ENCODE assay signal across 21 cellular contexts in the genomic region with DNA sequence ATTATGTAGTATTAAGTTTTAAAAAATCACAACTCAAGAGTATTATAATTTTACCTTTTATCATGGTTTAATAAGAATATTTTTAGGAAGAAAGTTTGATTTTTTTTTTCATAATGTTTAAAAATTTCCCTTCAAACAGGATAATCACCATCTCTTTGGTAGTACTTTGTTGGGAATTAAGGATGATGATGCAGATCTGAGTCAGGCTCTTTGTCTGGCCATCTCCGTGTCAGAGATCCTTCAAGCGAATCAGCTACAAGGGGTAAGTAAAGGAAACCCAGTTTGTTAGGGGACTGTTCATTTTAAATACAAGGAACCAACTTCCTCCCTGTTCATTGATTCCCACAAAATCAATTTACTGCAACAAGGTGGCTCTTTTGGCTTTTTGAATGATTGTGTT. TPM values are rescaled to one million over a fixed set of nuclear protein-coding genes. Genes with fewer than 3 reads are reported as not detected.
DNase-seq lines count a peak whose midpoint lies in the region; ATAC-seq and TF ChIP-seq lines count a peak whose summit lies in the region.
"Had no signal": no experiment of that assay in that cellular context is flagged by ENCODE, and none has a peak within 500 bp of the region (broad histone marks: within the 10 kb centered on the region; RNA-seq: fewer than 3 reads in every experiment).

No MANE protein-coding gene starts in this region.

- in situ Hi-C loops in mammary epithelial cell (cut with MboI; ENCODE audit: low sequenced_read_pairs in 2 of 2), result no loop called here
- in situ Hi-C loops in gastrocnemius medialis (cut with MboI; ENCODE audit: low sequenced_read_pairs in 4 of 4), result no loop called here

- TF ChIP-seq POLR2A in breast epithelium (IDR thresholded peaks at IDR 0.05) (no peak), gastrocnemius medialis (IDR thresholded peaks at IDR 0.05) (no peak)

- CTCF ChIA-PET in mammary epithelial cell (lab: Charles Lee; ENCODE audit: low non-redundant PET), result no interaction called here

- 33% methylated on average over 2 of the region's 2 CpGs for WGBS in mammary epithelial cell (ENCODE audit: low coverage, missing lambda C conversion rate)

- peak; percentile 53; the same call in 1 of the 3 replicates for ATAC-seq in RWPE2 (ENCODE audit: low read depth)
- ATAC-seq in HG02588 (IDR thresholded peaks at IDR 0.05; ENCODE audit: unreplicated experiment), result no peak
- ATAC-seq in gastrocnemius medialis, result no peak
- ATAC-seq: CD8-positive, alpha-beta T cell; natural killer cell treated with Interleukin-12 subunit alpha and Interleukin-12 subunit beta and Interleukin-15 and Interleukin-18, amount 100 ng/mL, for 72 hours; psoas muscle; stimulated activated naive B cell treated with anti-CD40 and anti-IgM and Interleukin-4, amounts not matched to agents 10 μg/mL and 1 μg/mL and 100 μg/mL, for 72 hours had no signal

- BruUV-seq in mammary epithelial cell (replicated peaks; lab: Mats Ljungman, UMichigan), result no TSS peak

- dilution Hi-C loops in mammary epithelial cell (cut with HindIII; ENCODE audit: low sequenced_read_pairs), result no loop called here

- peaks cover 23% of the 10 kb centered on the region for H3K36me3 ChIP-seq in mammary epithelial cell (ENCODE audit: insufficient read depth, low read length)
- H3K36me3 ChIP-seq in breast epithelium, result peaks cover 5% of the 10 kb centered on the region
- peaks cover 74% of the 10 kb centered on the region for H3K36me3 ChIP-seq in RWPE2 (ENCODE audit: low read depth)
- peaks cover 0 to 73% of the 10 kb centered on the region in 2 donors for H3K36me3 ChIP-seq in gastrocnemius medialis

- intact Hi-C loops in mammary epithelial cell (cut with micrococcal nuclease) (no loop called here), breast epithelium (cut with DNase I; ENCODE audit: low total_unique reads) (no loop called here), gastrocnemius medialis (cut with DNase I; ENCODE audit: low total_unique reads) (no loop called here)

- H3K9me3 ChIP-seq in mammary epithelial cell (replicated peaks; ENCODE audit: insufficient read depth, low read length), result no peaks in the 10 kb centered on the region
- H3K9me3 ChIP-seq in breast epithelium, result no peaks in the 10 kb centered on the region
- no peaks in the 10 kb centered on the region for H3K9me3 ChIP-seq in RWPE2 (ENCODE audit: severe bottlenecking)
- no peaks in the 10 kb centered on the region for H3K9me3 ChIP-seq in gastrocnemius medialis
- H3K9me3 ChIP-seq: psoas muscle, tibial nerve had no signal

- H3K27me3 ChIP-seq in mammary epithelial cell (ENCODE audit: insufficient read depth, low read length) (no peaks in the 10 kb centered on the region), breast epithelium (no peaks in the 10 kb centered on the region), RWPE2 (ENCODE audit: insufficient read depth, poor library complexity, severe bottlenecking) (no peaks in the 10 kb centered on the region), gastrocnemius medialis (no peaks in the 10 kb centered on the region)
- H3K27me3 ChIP-seq: tibial nerve had no signal

- DNase-seq in mammary epithelial cell (peak; percentile 50), breast epithelium (ENCODE audit: low spot score in 2 of 2) (no peak), RWPE2 (ENCODE audit: low spot score) (no peak), fibroblast of the aortic adventitia (ENCODE audit: low read depth) (peak; percentile 10), activated gamma-delta T cell (lab: John Stamatoyannopoulos, UW) (no peak), retina (no peak), gastrocnemius medialis (no peak)
- DNase-seq: 8988T; activated CD4-positive, alpha-beta T cell treated with anti-CD3 and anti-CD28 coated beads for 1 hour; activated effector memory CD4-positive, alpha-beta T cell treated with anti-CD3 and anti-CD28 coated beads, Interleukin-2, amount 50 U/mL, for 16 hours; anterior cingulate cortex; CD8-positive, alpha-beta T cell; DND-41; NCI-H2081 treated with DMSO at 0.1 percent for 48 hours; NCI-H524 treated with DMSO at 0.1 percent for 48 hours; psoas muscle; stimulated activated naive B cell treated with anti-CD40 and anti-IgM and Interleukin-4, amounts not matched to agents 10 μg/mL and 1 μg/mL and 100 μg/mL, for 72 hours; T1000 had no signal

- H3K27ac ChIP-seq in mammary epithelial cell (ENCODE audit: insufficient read depth, low read depth, low read length) (peak overlapping the region; percentile 17), breast epithelium (no peak overlapping the region), RWPE2 (ENCODE audit: poor library complexity, severe bottlenecking) (peak overlapping the region; percentile 10), gastrocnemius medialis (no peak overlapping the region)
- H3K27ac ChIP-seq: psoas muscle, tibial nerve had no signal

- TF ChIP-seq CTCF in mammary epithelial cell (conservative IDR thresholded peaks at IDR 0.05 in 1 of 2, IDR thresholded peaks at IDR 0.05 in 1 of 2; ENCODE audit: extremely low read depth in 1 of 2, insufficient read depth in 1 of 2, low read depth in 1 of 2, low read length in 2 of 2) (no peak), breast epithelium (IDR thresholded peaks at IDR 0.05) (no peak), RWPE2 (IDR thresholded peaks at IDR 0.05; ENCODE audit: poor library complexity, severe bottlenecking) (no peak), fibroblast of the aortic adventitia (IDR thresholded peaks at IDR 0.05; ENCODE audit: insufficient read depth, low read length) (no peak), gastrocnemius medialis (IDR thresholded peaks at IDR 0.05 in 4 of 5, conservative IDR thresholded peaks at IDR 0.05 in 1 of 5) (no peak)

- H3K4me3 ChIP-seq in mammary epithelial cell (replicated peaks in 1 of 3; ENCODE audit: insufficient read depth in 1 of 3, low read depth in 2 of 3, low read length in 3 of 3), result no peak overlapping the region
- H3K4me3 ChIP-seq in breast epithelium, result no peak overlapping the region
- H3K4me3 ChIP-seq in RWPE2 (ENCODE audit: severe bottlenecking), result no peak overlapping the region
- H3K4me3 ChIP-seq in fibroblast of the aortic adventitia (ENCODE audit: low read depth, low read length), result no peak overlapping the region
- no peak overlapping the region for H3K4me3 ChIP-seq in gastrocnemius medialis
- H3K4me3 ChIP-seq: psoas muscle, tibial nerve had no signal

- H3K4me1 ChIP-seq in mammary epithelial cell (ENCODE audit: insufficient read depth, low read length) (peaks cover 5% of the 10 kb centered on the region), breast epithelium (no peaks in the 10 kb centered on the region), RWPE2 (ENCODE audit: insufficient read depth, poor library complexity, severe bottlenecking) (no peaks in the 10 kb centered on the region), gastrocnemius medialis (peaks cover 0 to 4% of the 10 kb centered on the region in 2 donors)
- H3K4me1 ChIP-seq: psoas muscle, tibial nerve had no signal

- no peak overlapping the region for H3K9ac ChIP-seq in mammary epithelial cell (ENCODE audit: insufficient read depth, low read length)

- H3K79me2 ChIP-seq in mammary epithelial cell (ENCODE audit: insufficient read depth, low read length), result no peaks in the 10 kb centered on the region

- no peaks in the 10 kb centered on the region for H4K20me1 ChIP-seq in mammary epithelial cell (ENCODE audit: insufficient read depth, low read length)

- no peak overlapping the region for H3K4me2 ChIP-seq in mammary epithelial cell (ENCODE audit: insufficient read depth, low read depth, low read length)

- H2AFZ ChIP-seq in mammary epithelial cell (ENCODE audit: low read depth, low read length), result no peak overlapping the region

RNA-seq across cellular contexts. Expression of a gene that starts 36.8 kb away (rescaled TPM):
- total RNA-seq in mammary epithelial cell (10 to 100 TPM; 30.2 to 58.0 TPM), breast epithelium (10 to 100 TPM; 42.1 to 66.9 (median 43.3) TPM), fibroblast of the aortic adventitia (ENCODE audit: low replicate concordance) (15.2 and 27.7 TPM in 2 replicates), gastrocnemius medialis (10 to 100 TPM; 13.5 to 45.2 (median 24.2) TPM)
- polyA plus RNA-seq in mammary epithelial cell, result 46.3 TPM
- polyA minus RNA-seq in mammary epithelial cell, result 14.7 TPM

RNA-seq across cellular contexts. Expression of a gene that starts 37.0 kb away (rescaled TPM):
- total RNA-seq in mammary epithelial cell (10 to 100 TPM; 54.3 to 57.1 TPM), breast epithelium (10 to 100 TPM; 32.8 to 48.2 (median 42.9) TPM), fibroblast of the aortic adventitia (ENCODE audit: low replicate concordance) (76.4 and 157 TPM in 2 replicates), gastrocnemius medialis (10 to 100 TPM; 14.2 to 56.4 (median 45.0) TPM)
- 17.8 TPM for polyA plus RNA-seq in mammary epithelial cell
- 17.3 TPM for polyA minus RNA-seq in mammary epithelial cell

Comparison
In these comparisons a context has a peak if more than half of its experiments do, and no peak if none do; other contexts are left out.
1. DNase-seq: peak in mammary epithelial cell (single experiment) and fibroblast of the aortic adventitia (single experiment); none in breast epithelium (0 of 2), RWPE2 (single experiment), activated gamma-delta T cell (single experiment), retina (single experiment) and gastrocnemius medialis (0 of 2).
2. H3K27ac ChIP-seq: peak in mammary epithelial cell (single experiment) and RWPE2 (single experiment); none in breast epithelium (0 of 2) and gastrocnemius medialis (0 of 4).